Comparison of ENCODE assay signal across 34 cellular contexts in the genomic region with DNA sequence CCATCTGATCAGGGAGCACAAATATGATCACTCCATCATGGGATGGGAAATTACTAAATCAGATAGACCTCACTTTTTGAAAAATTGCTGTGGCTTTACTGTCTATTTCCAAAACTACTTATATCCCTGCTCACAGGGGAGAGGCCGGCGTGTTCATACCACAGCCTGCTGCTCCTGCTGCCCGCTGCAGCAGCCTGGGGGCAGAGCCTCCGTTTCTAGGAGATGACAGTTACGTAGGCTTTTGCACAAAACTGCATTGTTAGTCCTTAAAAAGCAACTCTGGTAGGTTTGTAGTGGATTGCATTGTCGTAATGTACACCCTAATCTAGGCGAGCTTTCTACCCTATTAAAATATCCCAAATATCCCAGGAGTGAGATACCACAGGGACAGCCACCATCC.
"Had no signal": no experiment of that assay in that cellular context is flagged by ENCODE, and none has a peak within 500 bp of the region (broad histone marks: within the 10 kb centered on the region; RNA-seq: fewer than 3 reads in every experiment).

No MANE protein-coding gene starts in this region.

- H3K27me3 Mint-ChIP-seq: activated CD4-positive, alpha-beta T cell treated with anti-CD3 and anti-CD28 coated beads, Interleukin-2, amount 10 ng/mL, durations not matched to agents 24 days and 14 days; activated CD8-positive, alpha-beta T cell treated with anti-CD3 and anti-CD28 coated beads for 36 hours had no signal

- H3K9me3 Mint-ChIP-seq: activated CD4-positive, alpha-beta T cell treated with anti-CD3 and anti-CD28 coated beads, Interleukin-2, amount 10 ng/mL, durations not matched to agents 24 days and 14 days; activated CD8-positive, alpha-beta T cell treated with anti-CD3 and anti-CD28 coated beads for 36 hours; activated naive CD4-positive, alpha-beta T cell treated with anti-CD3 and anti-CD28 coated beads, Interleukin-2, amount 50 U/mL, for 72 hours; activated T-cell treated with anti-CD3 and anti-CD28 coated beads, Interleukin-2, amount 50 U/mL, for 4 hours; activated T-helper 1 cell treated with anti-CD3 and anti-CD28 coated beads, Interleukin-12 subunit alpha, Interleukin-12 subunit beta, Interleukin-2, Interleukin-4 antibody, amounts not matched to agents 30 ng/mL and 10 ng/mL and 1 ng/mL, durations not matched to agents 14 hours and 24 hours and 36 hours; T-helper 1 cell treated with Interleukin-12 subunit alpha and Interleukin-12 subunit beta and Interleukin-4 antibody, amounts not matched to agents 30 μg/mL and 1 μg/mL, for 36 hours; T-helper 2 cell treated with Interferon-gamma antibody and Interleukin-4, amounts not matched to agents 5 μg/mL and 100 μg/mL, for 36 hours had no signal

- ATAC-seq: activated CD8-positive, alpha-beta T cell treated with anti-CD3 and anti-CD28 coated beads for 36 hours; activated naive CD4-positive, alpha-beta T cell treated with anti-CD3 and anti-CD28 coated beads, Interleukin-2, amount 50 U/mL, for 72 hours; activated T-cell treated with anti-CD3 and anti-CD28 coated beads, Interleukin-2, amount 50 U/mL, for 4 hours; body of pancreas; PC-3 had no signal

- H3K4me2 ChIP-seq: KMS-11, SK-N-SH had no signal

- H3K27ac Mint-ChIP-seq: activated CD4-positive, alpha-beta T cell treated with anti-CD3 and anti-CD28 coated beads, Interleukin-2, amount 10 ng/mL, durations not matched to agents 24 days and 14 days; activated CD8-positive, alpha-beta T cell treated with anti-CD3 and anti-CD28 coated beads for 36 hours; activated naive CD4-positive, alpha-beta T cell treated with anti-CD3 and anti-CD28 coated beads, Interleukin-2, amount 50 U/mL, for 72 hours; activated T-helper 1 cell treated with anti-CD3 and anti-CD28 coated beads, Interleukin-12 subunit alpha, Interleukin-12 subunit beta, Interleukin-2, Interleukin-4 antibody, amounts not matched to agents 30 ng/mL and 10 ng/mL and 1 ng/mL, durations not matched to agents 14 hours and 24 hours and 36 hours; T-helper 1 cell treated with Interleukin-12 subunit alpha and Interleukin-12 subunit beta and Interleukin-4 antibody, amounts not matched to agents 30 μg/mL and 1 μg/mL, for 36 hours; T-helper 2 cell treated with Interferon-gamma antibody and Interleukin-4, amounts not matched to agents 5 μg/mL and 100 μg/mL, for 36 hours had no signal

- H3K27me3 ChIP-seq: adrenal gland, body of pancreas, breast epithelium, Peyer's patch, SJSA1 had no signal

- H3K4me3 Mint-ChIP-seq: activated CD4-positive, alpha-beta T cell treated with anti-CD3 and anti-CD28 coated beads, Interleukin-2, amount 10 ng/mL, durations not matched to agents 24 days and 14 days; activated CD8-positive, alpha-beta T cell treated with anti-CD3 and anti-CD28 coated beads for 36 hours; activated T-cell treated with anti-CD3 and anti-CD28 coated beads, Interleukin-2, amount 50 U/mL, for 4 hours; activated T-helper 1 cell treated with anti-CD3 and anti-CD28 coated beads, Interleukin-12 subunit alpha, Interleukin-12 subunit beta, Interleukin-2, Interleukin-4 antibody, amounts not matched to agents 30 ng/mL and 10 ng/mL and 1 ng/mL, durations not matched to agents 14 hours and 24 hours and 36 hours; T-helper 1 cell treated with Interleukin-12 subunit alpha and Interleukin-12 subunit beta and Interleukin-4 antibody, amounts not matched to agents 30 μg/mL and 1 μg/mL, for 36 hours; T-helper 2 cell treated with Interferon-gamma antibody and Interleukin-4, amounts not matched to agents 5 μg/mL and 100 μg/mL, for 36 hours had no signal

- DNase-seq: activated CD4-positive, alpha-beta T cell treated with anti-CD3 and anti-CD28 coated beads, Interleukin-2, amount 50 U/mL, for 4 hours; activated CD8-positive, alpha-beta memory T cell treated with anti-CD3 and anti-CD28 coated beads, Interleukin-2, amount 50 U/mL, for 4 hours; activated CD8-positive, alpha-beta T cell treated with anti-CD3 and anti-CD28 coated beads for 36 hours; activated naive CD4-positive, alpha-beta T cell; activated T-cell treated with anti-CD3 and anti-CD28 coated beads for 4 hours; activated T-cell treated with anti-CD3 and anti-CD28 coated beads, Interleukin-2, amount 50 U/mL, for 4 hours; caudate nucleus; MM.1S; MV-4-11; NCI-H1092; NCI-H1436 treated with DMSO at 0.1 percent for 48 hours; NCI-H1694 treated with DMSO at 0.1 percent for 48 hours; NCI-H2029; NCI-H2107; NCI-H2171; NCI-H510A; NCI-H526; NCI-H748 treated with DMSO at 0.1 percent for 48 hours; NK-92 treated with Interleukin-12 subunit alpha and Interleukin-12 subunit beta, amount 100 ng/mL, for 24 hours; PC-3; RPMI8226; SHP77 treated with DMSO at 0.1 percent for 48 hours; SK-N-SH had no signal

- H3K36me3 ChIP-seq: adrenal gland, breast epithelium, SJSA1 had no signal

- H3K4me3 ChIP-seq: adrenal gland, body of pancreas, breast epithelium, Peyer's patch, SJSA1 had no signal

- H3K9me3 ChIP-seq: adrenal gland, body of pancreas, breast epithelium, Peyer's patch, SK-N-SH had no signal

- H3K27ac ChIP-seq: adrenal gland, body of pancreas, breast epithelium, KMS-11, Peyer's patch, SJSA1 had no signal

- H3K4me1 ChIP-seq: adrenal gland, breast epithelium, Peyer's patch, SJSA1 had no signal
